In genomic region chr10:122044045-122044661, GRCh38 we compare ENCODE assay signal across 10 cellular contexts. TPM values are rescaled to one million over a fixed set of nuclear protein-coding genes. Genes with fewer than 3 reads are reported as not detected.
DNase-seq lines count a peak whose midpoint lies in the region; ATAC-seq and TF ChIP-seq lines count a peak whose summit lies in the region.
"Had no signal": no experiment of that assay in that cellular context is flagged by ENCODE, and none has a peak within 500 bp of the region (broad histone marks: within the 10 kb centered on the region; RNA-seq: fewer than 3 reads in every experiment).

No MANE protein-coding gene starts in this region.

- POLR2A ChIA-PET in PC-3 (lab: Charles Lee; ENCODE audit: unreplicated experiment): no interaction called here

- peak; percentile 59 for ATAC-seq in PC-3
- peak; percentile 61 to 89 (median 84) for ATAC-seq in heart right ventricle
- no peak for ATAC-seq in activated CD4-positive, CD25-positive, alpha-beta regulatory T cell treated with anti-CD3 and anti-CD28 coated beads, Interleukin-2, amount 50 U/mL, for 24 hours
- ATAC-seq in GM18873 (IDR thresholded peaks at IDR 0.05; ENCODE audit: low FRiP score, unreplicated experiment): no peak

- H4K20me1 ChIP-seq in PC-3 (ENCODE audit: low read length): no peaks in the 10 kb centered on the region

- H3K9me3 ChIP-seq in PC-3 (ENCODE audit: low read length) (no peaks in the 10 kb centered on the region), heart right ventricle (no peaks in the 10 kb centered on the region)

- H3K27me3 ChIP-seq in PC-3 (ENCODE audit: low read length): no peaks in the 10 kb centered on the region
- H3K27me3 ChIP-seq in heart right ventricle: no peaks in the 10 kb centered on the region
- H3K27me3 ChIP-seq in rectal smooth muscle tissue (ENCODE audit: control insufficient read depth, insufficient read depth, low read length): no peaks in the 10 kb centered on the region

- H3K9me2 ChIP-seq in PC-3 (replicated peaks; ENCODE audit: low read length): no peaks in the 10 kb centered on the region

- H3K27ac ChIP-seq in PC-3 (ENCODE audit: low read length) (no peak overlapping the region), heart right ventricle (peak overlapping the region; percentile 30 to 82 (median 54)), rectal smooth muscle tissue (ENCODE audit: low read depth, low read length) (peak overlapping the region; percentile 91)

- no peaks in the 10 kb centered on the region for H3F3A ChIP-seq in PC-3 (ENCODE audit: low read length, unreplicated experiment)

- H3K9ac ChIP-seq in PC-3 (ENCODE audit: low read length): no peak overlapping the region
- no peak overlapping the region for H3K9ac ChIP-seq in rectal smooth muscle tissue (ENCODE audit: low read length)

- no TSS peak for BruUV-seq in PC-3 (replicated peaks; lab: Mats Ljungman, UMichigan)

- CTCF ChIA-PET in PC-3 (lab: Charles Lee): interaction anchor here (0.6 kb wide), 1 partner anchor 116 kb away, joined by 3 read pairs; the partner anchor contains the start of gene ATE1

- H3K4me1 ChIP-seq in PC-3 (ENCODE audit: insufficient read depth, low read length) (peaks cover 11% of the 10 kb centered on the region; the same call in 1 of the 2 replicates), heart right ventricle (peaks cover 0 to 36% (median 16%) of the 10 kb centered on the region in 9 donors), rectal smooth muscle tissue (ENCODE audit: control insufficient read depth, insufficient read depth, low read length) (peaks cover 19% of the 10 kb centered on the region)

- H3K4me2 ChIP-seq in PC-3 (ENCODE audit: low read length): no peak overlapping the region

- 48 to 58% methylated on average over 13 of the region's 13 CpGs for WGBS in heart right ventricle, 2 donors

- H3K4me3 ChIP-seq in PC-3 (ENCODE audit: low read length) (no peak overlapping the region), heart right ventricle (no peak overlapping the region), rectal smooth muscle tissue (ENCODE audit: low read length) (peak overlapping the region; percentile 25)

- no peaks in the 10 kb centered on the region for H3K79me2 ChIP-seq in PC-3 (ENCODE audit: low read length)

- DNase-seq in H4 (ENCODE audit: low spot score) (peak; percentile 34), PC-3 (peak; percentile 32), heart right ventricle (peak in 1 of 2 donors; percentile 54), EL (no peak), midbrain (lab: John Stamatoyannopoulos, UW) (no peak)
- DNase-seq: T-helper 9 cell had no signal

- H2AFZ ChIP-seq in PC-3 (ENCODE audit: low read length): 0 out of 2 replicates have a peak overlapping the region, but pooled peaks have one; percentile 15

- H3K36me3 ChIP-seq in PC-3 (ENCODE audit: low read depth, low read length) (no peaks in the 10 kb centered on the region), heart right ventricle (no peaks in the 10 kb centered on the region), rectal smooth muscle tissue (ENCODE audit: control insufficient read depth, insufficient read depth, low read length) (no peaks in the 10 kb centered on the region)

- intact Hi-C loops in PC-3 (cut with micrococcal nuclease) (no loop called here), heart right ventricle (cut with DNase I) (loop anchor here in 2 of 10 donors (5.0 kb wide), 2 partner anchors 47 to 57 kb away; partner anchors contain the start of gene TACC2 (in 1 of the 2))

- TF ChIP-seq CTCF in PC-3 (conservative IDR thresholded peaks at IDR 0.05; ENCODE audit: low read depth, low read length): no peak
- no peak for TF ChIP-seq CTCF in heart right ventricle (IDR thresholded peaks at IDR 0.05)

RNA-seq across cellular contexts. Expression of gene TACC2, which starts 55.2 kb away (rescaled TPM):
- total RNA-seq in H4 (2014; rRNA removed; shearing (Covaris generic)): 1.8 and 3.0 TPM in 2 replicates
- total RNA-seq in PC-3 (2014; rRNA removed): 27.9 and 31.7 TPM in 2 replicates
- total RNA-seq in heart right ventricle: 100 to 1,000 TPM; 266 to 451 (median 378) TPM
- 100 to 1,000 TPM in 1 of 2 donors, 10 to 100 TPM in 1; 68.1 to 314 TPM for polyA plus RNA-seq in heart right ventricle
- polyA plus RNA-seq: IgD-negative memory B cell had no signal

Comparison
In these comparisons a context has a peak if more than half of its experiments do, and no peak if none do; other contexts are left out.
1. DNase-seq: peak in H4 (single experiment) and PC-3 (single experiment); none in EL (single experiment) and midbrain (single experiment).
2. ATAC-seq: peak in PC-3 (single experiment) and heart right ventricle (8 of 8); none in activated CD4-positive, CD25-positive, alpha-beta regulatory T cell treated with anti-CD3 and anti-CD28 coated beads, Interleukin-2, amount 50 U/mL, for 24 hours (0 of 2) and GM18873 (single experiment).